8 cellular contexts compared by ENCODE assay signal in genomic region chr6:32838114-32838958, GRCh38. TPM values are rescaled to one million over a fixed set of nuclear protein-coding genes. Genes with fewer than 3 reads are reported as not detected.
A peak's percentile ranks its signal among the peaks of the same experiment; 100 is the strongest.
DNase-seq lines count a peak whose midpoint lies in the region; ATAC-seq and TF ChIP-seq lines count a peak whose summit lies in the region.

TAP2 (minus strand) TSS chr6:32838739; CDS start chr6:32838233, 506 bp downstream.

- TF ChIP-seq CTCF in OCI-LY7 (conservative IDR thresholded peaks at IDR 0.05; ENCODE audit: low read length) (peak; percentile 95), mucosa of descending colon (IDR thresholded peaks at IDR 0.05) (peak; percentile 97)

- H3K9me3 ChIP-seq in OCI-LY7 (ENCODE audit: low read length) (no peaks in the 10 kb centered on the region), mucosa of descending colon (no peaks in the 10 kb centered on the region)

- no peaks in the 10 kb centered on the region for H3K9me2 ChIP-seq in OCI-LY7 (ENCODE audit: insufficient read depth, low read length)

- H3K4me3 ChIP-seq in OCI-LY7 (ENCODE audit: low read depth, low read length, poor library complexity, severe bottlenecking): peak within 1 kb of the TSS; percentile 97
- H3K4me3 ChIP-seq in mucosa of descending colon: peak within 1 kb of the TSS; percentile 42

- DNase-seq in DMS153 (lab: John Stamatoyannopoulos, UW) (peak; percentile 83), HuH-7.5 (ENCODE audit: low spot score) (peak; percentile 82), OCI-LY7 (ENCODE audit: low spot score) (peak; percentile 96), activated T-cell treated with anti-CD3 and anti-CD28 coated beads for 1 hour (ENCODE audit: low read depth) (peak; percentile 98), epidermal melanocyte (ENCODE audit: insufficient read length, low spot score) (peak; percentile 93), mucosa of descending colon (peak; percentile 97 to 99 (median 99))
- peak; percentile 96 to 97 for DNase-seq in stimulated activated CD8-positive, alpha-beta memory T cell treated with anti-CD3 and anti-CD28 coated beads, Interleukin-4, amount 100 ng/mL, for 1 hour (ENCODE audit: low read depth in 2 of 2, low spot score in 1 of 2)

- no TSS peak for BruUV-seq in OCI-LY7 (replicated peaks; lab: Mats Ljungman, UMichigan)

- CTCF ChIA-PET in OCI-LY7 (lab: Charles Lee; ENCODE audit: unreplicated experiment): interaction anchor here (0.5 to 3.2 kb wide), 12 partner anchors 11 to 407 kb away, joined by 3 to 35 read pairs (median 4); partner anchors contain the start of genes PSMB9 and TAP1

- H2AFZ ChIP-seq in OCI-LY7 (ENCODE audit: low read length): peak within 1 kb of the TSS; percentile 22; the same call in 1 of the 2 replicates

- POLR2A ChIA-PET in OCI-LY7 (lab: Charles Lee): interaction anchor here (0.5 to 3.1 kb wide), 24 partner anchors 11 to 512 kb away, joined by 3 to 31 read pairs (median 6); partner anchors contain the start of genes BRD2, HLA-DOB, PSMB9 and TAP1

- peaks cover 43% of the 10 kb centered on the region for H3K79me2 ChIP-seq in OCI-LY7 (ENCODE audit: insufficient read depth, low read depth, low read length)

- H3K4me1 ChIP-seq in OCI-LY7 (ENCODE audit: insufficient read depth, low read length, poor library complexity, severe bottlenecking) (peaks cover 55% of the 10 kb centered on the region), mucosa of descending colon (ENCODE audit: low read depth) (peaks cover 24% of the 10 kb centered on the region)

- H4K20me1 ChIP-seq in OCI-LY7 (ENCODE audit: insufficient read depth, low read length): no peaks in the 10 kb centered on the region; the same call in 1 of the 2 replicates

- peak; percentile 64 for ATAC-seq in GM21526 (IDR thresholded peaks at IDR 0.05; ENCODE audit: low FRiP score, unreplicated experiment)
- ATAC-seq in mucosa of descending colon: peak; percentile 96

- H3K36me3 ChIP-seq in OCI-LY7 (ENCODE audit: insufficient read depth, low read length) (peaks cover 80% of the 10 kb centered on the region), mucosa of descending colon (ENCODE audit: low read depth) (no peaks in the 10 kb centered on the region)

- peak within 1 kb of the TSS; percentile 67 for H3K27ac ChIP-seq in OCI-LY7 (ENCODE audit: low read depth, low read length, poor library complexity, severe bottlenecking)

- intact Hi-C loops in OCI-LY7 (cut with micrococcal nuclease; ENCODE audit: unreplicated experiment): loop anchor here (1.0 to 2.0 kb wide), 4 partner anchors 16 to 110 kb away; partner anchors contain the start of gene PSMB9
- intact Hi-C loops in mucosa of descending colon (cut with DNase I, micrococcal nuclease): loop anchor here in 1 of 2 donors (2.0 kb wide), 1 partner anchor 30 kb away; no protein-coding TSS in a partner anchor

- peak within 1 kb of the TSS; percentile 99 for H3K4me2 ChIP-seq in OCI-LY7 (ENCODE audit: low read length)

RNA-seq across cellular contexts. Expression of gene TAP2, which starts in this region (rescaled TPM):
- 90.9 and 96.4 TPM in 2 replicates for total RNA-seq in OCI-LY7 (2014; rRNA removed; shearing (Covaris generic))
- 108 and 132 TPM in 2 replicates for total RNA-seq in OCI-LY7 (2022)
- 100 to 1,000 TPM in 1 of 3 donors, 10 to 100 TPM in 2; 47.4 to 179 (median 52.7) TPM for total RNA-seq in mucosa of descending colon

Comparison
In these comparisons a context has a peak if more than half of its experiments do, and no peak if none do; other contexts are left out.
1. Peak in every context shown above with its lines: DNase-seq, ATAC-seq, H3K4me3 ChIP-seq and H3K27ac ChIP-seq.